Comparison of ENCODE assay signal across 20 cellular contexts in genomic region chr22:49761836-49762235, GRCh38.
"Had no signal": no experiment of that assay in that cellular context is flagged by ENCODE, and none has a peak within 500 bp of the region (broad histone marks: within the 10 kb centered on the region; RNA-seq: fewer than 3 reads in every experiment).

No MANE protein-coding gene starts in this region.

- H3K27me3 ChIP-seq: ascending aorta, body of pancreas, MG63 had no signal

- ATAC-seq: body of pancreas, Panc1, Right ventricle myocardium inferior had no signal

- DNase-seq: activated CD4-positive, alpha-beta T cell treated with anti-CD3 and anti-CD28 coated beads for 4 hours; activated naive CD4-positive, alpha-beta T cell treated with Interleukin-2 at 50 U/mL for 16 hours; activated naive CD8-positive, alpha-beta T cell treated with anti-CD3 and anti-CD28 coated beads, Interleukin-2, amount 50 U/mL, for 24 hours; activated T-cell treated with anti-CD3 and anti-CD28 coated beads, Interleukin-2, amount 50 U/mL, for 4 hours; amniotic stem cell; body of pancreas; KBM-7; MG63; NCI-H1092 treated with DMSO at 0.1 percent for 48 hours; NCI-H1417 treated with DMSO at 0.1 percent for 48 hours; NCI-H1694; NCI-H2029; NCI-H510A treated with DMSO at 0.1 percent for 48 hours; NCI-H69; T-helper 1 cell had no signal

- H3K4me3 ChIP-seq: ascending aorta, body of pancreas, MG63, SK-N-MC had no signal

- H3K9me3 ChIP-seq: body of pancreas had no signal

- H3K4me1 ChIP-seq: ascending aorta, body of pancreas had no signal

- H3K27ac ChIP-seq: ascending aorta, body of pancreas, SK-N-MC, VCaP had no signal

- H3K36me3 ChIP-seq: ascending aorta, MG63 had no signal
